ENCODE assay signal across 7 cellular contexts in genomic region chr4:70838400-70838971, GRCh38. TPM values are rescaled to one million over a fixed set of nuclear protein-coding genes. Genes with fewer than 3 reads are reported as not detected.
DNase-seq lines count a peak whose midpoint lies in the region; ATAC-seq, FAIRE-seq and TF ChIP-seq lines count a peak whose summit lies in the region.

No MANE protein-coding gene starts in this region.

- peaks cover 14 to 28% of the 10 kb centered on the region in 2 donors for H3K4me1 Mint-ChIP-seq in effector memory CD8-positive, alpha-beta T cell (ENCODE audit: low read depth in 2 of 2)
- peaks cover 11% of the 10 kb centered on the region for H3K4me1 Mint-ChIP-seq in neural progenitor cell

- peak overlapping the region; percentile 98 for H3K4me2 ChIP-seq in neural progenitor cell

- H3K9me3 ChIP-seq in neural progenitor cell (ENCODE audit: low read depth) = no peaks in the 10 kb centered on the region

- H3K36me3 Mint-ChIP-seq in effector memory CD8-positive, alpha-beta T cell (ENCODE audit: insufficient read depth) = peaks cover 32% of the 10 kb centered on the region
- peaks cover 19% of the 10 kb centered on the region for H3K36me3 Mint-ChIP-seq in neural progenitor cell

- H3K79me2 ChIP-seq in neural progenitor cell (ENCODE audit: low read depth) = peaks cover 60% of the 10 kb centered on the region

- H3K9ac ChIP-seq in neural progenitor cell = peak overlapping the region; percentile 78

- H3K4me1 ChIP-seq in neural progenitor cell = peaks cover 4% of the 10 kb centered on the region

- peak overlapping the region; percentile 80 for H3K27ac ChIP-seq in neural progenitor cell

- peaks cover 10% of the 10 kb centered on the region for H3F3A ChIP-seq in neural progenitor cell (ENCODE audit: low read depth)

- H3K27me3 Mint-ChIP-seq in effector memory CD8-positive, alpha-beta T cell = no peaks in the 10 kb centered on the region
- peaks cover 4% of the 10 kb centered on the region for H3K27me3 Mint-ChIP-seq in neural progenitor cell (ENCODE audit: insufficient read depth, low read depth)

- H3K27me3 ChIP-seq in neural progenitor cell = no peaks in the 10 kb centered on the region

- H4K20me1 ChIP-seq in neural progenitor cell (ENCODE audit: low read depth) = peaks cover 42% of the 10 kb centered on the region

- TF ChIP-seq POLR2A in GM12892 (IDR thresholded peaks at IDR 0.05; ENCODE audit: low read depth, low read length) = no peak

- no peak for FAIRE-seq in GM12892 (lab: Jason Lieb, UNC)

- no peaks in the 10 kb centered on the region for H3K9me3 Mint-ChIP-seq in effector memory CD8-positive, alpha-beta T cell
- no peaks in the 10 kb centered on the region for H3K9me3 Mint-ChIP-seq in neural progenitor cell

- H3K4me3 Mint-ChIP-seq in effector memory CD8-positive, alpha-beta T cell = peak overlapping the region; percentile 96 to 99
- H3K4me3 Mint-ChIP-seq in neural progenitor cell = peak overlapping the region; percentile 97

- DNase-seq in GM12892 (ENCODE audit: insufficient read length) (peak; percentile 11), OCI-M1 (lab: John Stamatoyannopoulos, UW) (peak; percentile 28), neural progenitor cell (ENCODE audit: low spot score) (no peak), activated gamma-delta T cell (lab: John Stamatoyannopoulos, UW) (no peak)
- no peak for DNase-seq in effector memory CD8-positive, alpha-beta T cell

- peak overlapping the region; percentile 92 for H2AFZ ChIP-seq in neural progenitor cell (replicated peaks)

- no peak for TF ChIP-seq CTCF in neural progenitor cell (IDR thresholded peaks at IDR 0.05)

- no peak for ATAC-seq in effector memory CD8-positive, alpha-beta T cell (replicated peaks)
- no peak for ATAC-seq in GM19351 (IDR thresholded peaks at IDR 0.05; ENCODE audit: unreplicated experiment)
- no peak for ATAC-seq in GM18909 (IDR thresholded peaks at IDR 0.05; ENCODE audit: poor library complexity, unreplicated experiment)

- peak overlapping the region; percentile 76 for H3K4me3 ChIP-seq in neural progenitor cell

- H3K27ac Mint-ChIP-seq in effector memory CD8-positive, alpha-beta T cell = peak overlapping the region; percentile 93 to 95
- peak overlapping the region; percentile 97 for H3K27ac Mint-ChIP-seq in neural progenitor cell

- H3K36me3 ChIP-seq in neural progenitor cell = peaks cover 5% of the 10 kb centered on the region

RNA-seq across cellular contexts. Expression of gene GRSF1, which starts 1.2 kb away (rescaled TPM):
- polyA plus RNA-seq in GM12892 (2012; ENCODE audit: missing spikeins) = 87.7 TPM
- 87.4 and 136 TPM in 2 replicates for total RNA-seq in neural progenitor cell (ENCODE audit: low replicate concordance)

Comparison
In these comparisons a context has a peak if more than half of its experiments do, and no peak if none do; other contexts are left out.
1. DNase-seq: peak in GM12892 (single experiment) and OCI-M1 (single experiment); none in effector memory CD8-positive, alpha-beta T cell (0 of 3), neural progenitor cell (single experiment) and activated gamma-delta T cell (single experiment).